ENCODE assay signal across 16 cellular contexts in the genomic region with DNA sequence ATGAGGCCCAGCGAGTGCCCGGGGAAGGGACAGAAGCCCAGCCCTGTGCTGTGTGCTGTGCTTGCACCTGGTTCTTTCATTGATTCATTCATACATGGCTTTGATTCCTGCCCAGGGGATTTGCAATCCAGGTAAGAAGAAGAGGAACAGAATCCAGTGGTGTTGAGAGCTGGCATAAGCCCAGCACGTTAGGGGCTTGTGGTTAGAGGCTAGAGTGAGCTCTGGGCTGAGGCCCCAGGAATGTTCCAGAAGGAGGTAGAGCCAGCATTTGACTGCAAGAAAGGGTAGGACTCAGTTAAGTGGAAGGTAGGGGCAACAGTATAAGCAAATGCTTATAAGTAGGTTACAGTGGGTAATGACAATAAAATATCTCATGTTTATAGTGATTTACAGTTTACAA. TPM values are rescaled to one million over a fixed set of nuclear protein-coding genes. Genes with fewer than 3 reads are reported as not detected.
DNase-seq lines count a peak whose midpoint lies in the region; ATAC-seq and TF ChIP-seq lines count a peak whose summit lies in the region.
"Had no signal": no experiment of that assay in that cellular context is flagged by ENCODE, and none has a peak within 500 bp of the region (broad histone marks: within the 10 kb centered on the region; RNA-seq: fewer than 3 reads in every experiment).

No MANE protein-coding gene starts in this region.

- H3K9me3 Mint-ChIP-seq in activated T-cell treated with anti-CD3 and anti-CD28 coated beads, Interleukin-2, amount 50 U/mL, for 24 hours = no peaks in the 10 kb centered on the region
- H3K9me3 Mint-ChIP-seq in HFFc6 = no peaks in the 10 kb centered on the region
- H3K9me3 Mint-ChIP-seq in chondrocyte (ENCODE audit: low read depth) = no peaks in the 10 kb centered on the region
- H3K9me3 Mint-ChIP-seq in progenitor cell of endocrine pancreas (ENCODE audit: low read depth) = no peaks in the 10 kb centered on the region

- H3K4me3 Mint-ChIP-seq in activated T-cell treated with anti-CD3 and anti-CD28 coated beads, Interleukin-2, amount 50 U/mL, for 24 hours = peak overlapping the region; percentile 67
- H3K4me3 Mint-ChIP-seq in HFFc6 = peak overlapping the region; percentile 24; the same call in 1 of the 2 replicates
- peak overlapping the region; percentile 63 for H3K4me3 Mint-ChIP-seq in chondrocyte (ENCODE audit: unreplicated experiment)
- peak overlapping the region; percentile 73 for H3K4me3 Mint-ChIP-seq in progenitor cell of endocrine pancreas (ENCODE audit: low read depth)

- TF ChIP-seq CTCF in HFFc6 (IDR thresholded peaks at IDR 0.05) (no peak), chondrocyte (IDR thresholded peaks at IDR 0.05) (no peak), progenitor cell of endocrine pancreas (IDR thresholded peaks at IDR 0.05; ENCODE audit: unreplicated experiment) (no peak), MM.1S (IDR thresholded peaks at IDR 0.05; ENCODE audit: low read length) (no peak)

- no peaks in the 10 kb centered on the region for H4K20me1 ChIP-seq in MM.1S (ENCODE audit: insufficient read depth, low read length)

- peaks cover 59% of the 10 kb centered on the region for H3K27me3 Mint-ChIP-seq in activated T-cell treated with anti-CD3 and anti-CD28 coated beads, Interleukin-2, amount 50 U/mL, for 24 hours
- H3K27me3 Mint-ChIP-seq in HFFc6 (ENCODE audit: insufficient read depth) (peaks cover 40% of the 10 kb centered on the region), chondrocyte (ENCODE audit: low read depth) (peaks cover 34% of the 10 kb centered on the region), progenitor cell of endocrine pancreas (peaks cover 46% of the 10 kb centered on the region)

- no peaks in the 10 kb centered on the region for H3K9me2 ChIP-seq in MM.1S (replicated peaks; ENCODE audit: insufficient read depth, low read length)

- H3K79me2 ChIP-seq in MM.1S (ENCODE audit: low read length) = no peaks in the 10 kb centered on the region

- H3K9me3 ChIP-seq in MM.1S (replicated peaks; ENCODE audit: insufficient read depth, low read length) = no peaks in the 10 kb centered on the region

- H3K36me3 ChIP-seq in MM.1S (replicated peaks; ENCODE audit: insufficient read depth, low read length) = no peaks in the 10 kb centered on the region
- H3K36me3 ChIP-seq: SJSA1 had no signal

- H3K4me1 ChIP-seq in MM.1S (ENCODE audit: low read length) = no peaks in the 10 kb centered on the region

- H3K4me3 ChIP-seq in MM.1S (ENCODE audit: low read length) = no peak overlapping the region
- H3K4me3 ChIP-seq: SJSA1, smooth muscle cell had no signal

- peaks cover 68% of the 10 kb centered on the region for H3K27me3 ChIP-seq in MM.1S (replicated peaks; ENCODE audit: insufficient read depth, low read length)

- no peak for ATAC-seq in activated CD4-positive, CD25-positive, alpha-beta regulatory T cell treated with anti-CD3 and anti-CD28 coated beads, Interleukin-2, amount 50 U/mL, for 24 hours

- no peak overlapping the region for H3K9ac ChIP-seq in MM.1S (ENCODE audit: low read length)

- H2AFZ ChIP-seq in MM.1S (ENCODE audit: low read length) = no peak overlapping the region

- no peak for DNase-seq in activated T-cell treated with anti-CD3 and anti-CD28 coated beads, Interleukin-2, amount 50 U/mL, for 24 hours
- no peak for DNase-seq in activated T-cell treated with anti-CD3 and anti-CD28 coated beads, Interleukin-2, amount 50 U/mL, for 1 hour
- DNase-seq in HFFc6 (no peak), chondrocyte (ENCODE audit: low spot score) (no peak), progenitor cell of endocrine pancreas (ENCODE audit: low spot score, unreplicated experiment) (no peak), Ammon's horn (ENCODE audit: low spot score) (no peak), MM.1S (no peak)
- DNase-seq: activated CD8-positive, alpha-beta memory T cell treated with anti-CD3 and anti-CD28 coated beads, Interleukin-2, amount 50 U/mL, for 48 hours; IMR-90; NCI-H1092; NCI-H345 had no signal

- H3K36me3 Mint-ChIP-seq in activated T-cell treated with anti-CD3 and anti-CD28 coated beads, Interleukin-2, amount 50 U/mL, for 24 hours (ENCODE audit: low read depth) = no peaks in the 10 kb centered on the region
- peaks cover 5% of the 10 kb centered on the region; the same call in 1 of the 2 replicates for H3K36me3 Mint-ChIP-seq in HFFc6 (ENCODE audit: low read depth)
- peaks cover 3% of the 10 kb centered on the region for H3K36me3 Mint-ChIP-seq in chondrocyte (ENCODE audit: low read depth)
- H3K36me3 Mint-ChIP-seq in progenitor cell of endocrine pancreas (ENCODE audit: insufficient read depth) = peaks cover 3% of the 10 kb centered on the region

- H3K4me1 Mint-ChIP-seq in activated T-cell treated with anti-CD3 and anti-CD28 coated beads, Interleukin-2, amount 50 U/mL, for 24 hours (ENCODE audit: low read depth) = peaks cover 7% of the 10 kb centered on the region
- H3K4me1 Mint-ChIP-seq in HFFc6 (ENCODE audit: low read depth) (peaks cover 15% of the 10 kb centered on the region), chondrocyte (ENCODE audit: low read depth) (peaks cover 12% of the 10 kb centered on the region), progenitor cell of endocrine pancreas (ENCODE audit: low read depth) (peaks cover 8% of the 10 kb centered on the region)

- H3F3A ChIP-seq in MM.1S (ENCODE audit: insufficient read depth, low read length) = no peaks in the 10 kb centered on the region

- H3K27ac Mint-ChIP-seq in activated T-cell treated with anti-CD3 and anti-CD28 coated beads, Interleukin-2, amount 50 U/mL, for 24 hours = no peak overlapping the region
- no peak overlapping the region for H3K27ac Mint-ChIP-seq in HFFc6
- no peak overlapping the region for H3K27ac Mint-ChIP-seq in chondrocyte (ENCODE audit: unreplicated experiment)
- H3K27ac Mint-ChIP-seq in progenitor cell of endocrine pancreas = peak overlapping the region; percentile 14

- no peak overlapping the region for H3K4me2 ChIP-seq in MM.1S (ENCODE audit: low read depth, low read length)
- H3K4me2 ChIP-seq: smooth muscle cell had no signal

- no peak overlapping the region for H3K27ac ChIP-seq in MM.1S (ENCODE audit: low read length)
- H3K27ac ChIP-seq: SJSA1 had no signal

RNA-seq across cellular contexts. Expression of a gene that starts 2.3 kb away (rescaled TPM):
- total RNA-seq in HFFc6 (2021; fragmentation: NEBNext Ultra II Directional; extraction: Animal tissue kit (Norgen Biotek cat#: 25700)) = not detected
- 0.25 TPM in 1 of 3 replicates, not detected in the others for total RNA-seq in chondrocyte
- total RNA-seq in progenitor cell of endocrine pancreas = 67.9 and 71.5 TPM in 2 replicates
- total RNA-seq: IMR-90, SJSA1, smooth muscle cell had no signal

RNA-seq across cellular contexts. Expression of a gene that starts 17.1 kb away (rescaled TPM):
- total RNA-seq in HFFc6 (2021; fragmentation: NEBNext Ultra II Directional; extraction: Animal tissue kit (Norgen Biotek cat#: 25700)) = 10 to 100 TPM; 60.0 to 75.3 (median 69.5) TPM
- total RNA-seq in chondrocyte (33.3 to 43.7 TPM (median 36.8 TPM) in 3 replicates), progenitor cell of endocrine pancreas (34.5 and 35.3 TPM in 2 replicates)

RNA-seq across cellular contexts. Expression of a gene that starts 17.8 kb away (rescaled TPM):
- 1 to 10 TPM; 3.3 to 4.8 (median 3.7) TPM for total RNA-seq in HFFc6 (2021; fragmentation: NEBNext Ultra II Directional; extraction: Animal tissue kit (Norgen Biotek cat#: 25700))
- total RNA-seq in chondrocyte (4.3 to 5.0 TPM (median 4.4 TPM) in 3 replicates), progenitor cell of endocrine pancreas (3.9 and 4.5 TPM in 2 replicates)

RNA-seq across cellular contexts. Expression of a gene that starts 29.7 kb away (rescaled TPM):
- 1 to 10 TPM; 2.7 to 6.0 (median 3.4) TPM for total RNA-seq in HFFc6 (2021; fragmentation: NEBNext Ultra II Directional; extraction: Animal tissue kit (Norgen Biotek cat#: 25700))
- 3.2 to 5.3 TPM (median 3.9 TPM) in 3 replicates for total RNA-seq in chondrocyte
- total RNA-seq in progenitor cell of endocrine pancreas = 1.3 and 1.4 TPM in 2 replicates
- total RNA-seq: IMR-90, liver, smooth muscle cell had no signal

RNA-seq across cellular contexts. Expression of a gene that starts 44.2 kb away (rescaled TPM):
- not detected for total RNA-seq in HFFc6 (2021; fragmentation: NEBNext Ultra II Directional; extraction: Animal tissue kit (Norgen Biotek cat#: 25700))
- total RNA-seq in chondrocyte (not detected in 3 replicates), progenitor cell of endocrine pancreas (not detected in 2 replicates)
- total RNA-seq: astrocyte, IMR-90, liver, SJSA1, smooth muscle cell had no signal

Comparison
In these comparisons a context has a peak if more than half of its experiments do, and no peak if none do; other contexts are left out.
1. RNA of a gene that starts 2.3 kb away (total RNA-seq): 67.9 to 71.5 TPM in progenitor cell of endocrine pancreas; 0.25 TPM in chondrocyte and not detected in HFFc6; every median in the first group is over 10 times any median in the second.
2. Peak in every context shown above with its lines, with median percentiles within 50 percentile points of each other: H3K4me3 Mint-ChIP-seq.